In the genomic region with DNA sequence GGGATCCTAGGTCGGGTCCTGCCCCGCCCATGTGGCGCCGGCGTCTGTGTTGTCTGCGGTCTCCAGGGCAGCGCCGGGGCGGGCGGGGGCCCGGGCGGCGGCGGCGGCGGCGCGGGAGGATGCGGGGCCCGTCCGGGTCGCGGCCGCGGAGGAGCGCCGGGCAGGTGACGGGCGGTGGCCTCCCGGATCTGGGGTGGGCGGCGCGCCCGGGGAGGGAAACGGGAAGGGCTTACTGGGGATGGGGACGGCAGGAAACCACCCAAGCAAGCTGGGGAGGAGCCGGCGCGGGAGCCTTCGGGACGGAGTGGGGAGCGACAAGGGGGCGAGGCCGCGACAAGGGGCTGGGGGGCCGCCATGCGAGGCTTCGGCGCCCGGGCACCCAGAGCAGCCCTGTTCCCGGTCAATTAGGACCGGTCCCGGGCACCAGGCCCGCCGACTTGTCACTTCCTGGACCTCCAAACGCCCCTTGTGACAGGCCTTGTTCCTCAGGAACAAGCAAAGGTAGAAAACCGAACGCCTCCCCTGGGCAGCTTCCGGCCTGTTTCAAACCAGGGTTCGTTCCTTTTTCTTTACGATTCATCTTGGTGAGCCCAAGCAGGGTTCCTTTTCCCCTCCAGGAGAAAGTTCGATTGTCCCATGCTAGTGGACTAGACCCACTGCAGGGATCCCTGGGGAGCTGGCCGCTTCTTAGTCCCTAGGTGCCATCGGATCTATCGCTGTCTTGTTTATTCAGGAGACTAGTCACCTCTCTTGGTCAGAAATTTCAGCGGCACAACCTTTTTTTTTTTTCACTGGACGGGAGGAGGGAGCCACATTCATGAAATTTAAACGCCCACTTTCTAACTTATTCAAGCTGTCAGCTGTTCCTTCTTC, we compare ENCODE assay signal across 8 cellular contexts. TPM values are rescaled to one million over a fixed set of nuclear protein-coding genes. Genes with fewer than 3 reads are reported as not detected.
DNase-seq lines count a peak whose midpoint lies in the region; ATAC-seq and TF ChIP-seq lines count a peak whose summit lies in the region.

No MANE protein-coding gene starts in this region.

- no peak for ATAC-seq in GM21786 (IDR thresholded peaks at IDR 0.05; ENCODE audit: unreplicated experiment)

- H3K36me3 ChIP-seq in colonic mucosa, result no peaks in the 10 kb centered on the region

- H3K4me1 ChIP-seq in colonic mucosa, result no peaks in the 10 kb centered on the region

- no peaks in the 10 kb centered on the region for H3K27me3 ChIP-seq in colonic mucosa

- intact Hi-C loops in colonic mucosa (cut with DNase I), result loop anchor here (10.0 kb wide), 1 partner anchor 172 kb away; no protein-coding TSS in a partner anchor

- H3K9ac ChIP-seq in colonic mucosa (ENCODE audit: low read depth in 2 of 2, low read length in 2 of 2), result peak overlapping the region; percentile 7 to 80

- peak overlapping the region; percentile 61 for H3K27ac ChIP-seq in colonic mucosa

- peak overlapping the region; percentile 66 for H3K4me3 ChIP-seq in colonic mucosa

- no peaks in the 10 kb centered on the region for H3K9me3 ChIP-seq in colonic mucosa

- DNase-seq in NCI-H2171 treated with DMSO at 0.1 percent for 48 hours (lab: John Stamatoyannopoulos, UW) (peak; percentile 35), NCI-H2171 (lab: John Stamatoyannopoulos, UW) (no peak), M059J (ENCODE audit: low read depth) (peak; percentile 83), colonic mucosa (peak; percentile 54), left kidney (ENCODE audit: low read depth, low spot score) (peak; percentile 81)
- DNase-seq in activated CD4-positive, alpha-beta T cell treated with anti-CD3 and anti-CD28 coated beads for 1 hour, result peak; percentile 31
- peak; percentile 52 to 66 for DNase-seq in stimulated activated CD4-positive, alpha-beta T cell treated with anti-CD3 and anti-CD28 coated beads, Interleukin-2, amount 100 ng/mL, for 24 hours

- TF ChIP-seq CTCF in colonic mucosa (IDR thresholded peaks at IDR 0.05), result no peak

RNA-seq across cellular contexts. Expression of a gene that starts 0.5 kb away (rescaled TPM):
- 6.2 and 6.8 TPM in 2 replicates for total RNA-seq in M059J (2014; rRNA removed; shearing (Covaris generic))
- 1 to 10 TPM in 1 of 2 donors, under 1 TPM in 1; 0.84 to 1.9 TPM for total RNA-seq in colonic mucosa

RNA-seq across cellular contexts. Expression of a gene that starts 44.7 kb away (rescaled TPM):
- not detected in 2 replicates for total RNA-seq in M059J (2014; rRNA removed; shearing (Covaris generic))
- total RNA-seq in colonic mucosa, result not detected
